Comparison of ENCODE assay signal across 21 cellular contexts in genomic region chr6:26246057-26246456, GRCh38.
"Had no signal": no experiment of that assay in that cellular context is flagged by ENCODE, and none has a peak within 500 bp of the region (broad histone marks: within the 10 kb centered on the region; RNA-seq: fewer than 3 reads in every experiment).

No MANE protein-coding gene starts in this region.

- H3K9me3 Mint-ChIP-seq: activated naive CD8-positive, alpha-beta T cell treated with anti-CD3 and anti-CD28 coated beads, Interleukin-2, amount 10 ng/mL, durations not matched to agents 7 days and 5 days; T-helper 1 cell treated with Interleukin-12 subunit alpha and Interleukin-12 subunit beta and Interleukin-4 antibody, amounts not matched to agents 30 μg/mL and 1 μg/mL, for 36 hours had no signal

- H3K27me3 Mint-ChIP-seq: activated CD8-positive, alpha-beta T cell treated with anti-CD3 and anti-CD28 coated beads for 36 hours; activated naive CD8-positive, alpha-beta T cell treated with anti-CD3 and anti-CD28 coated beads, Interleukin-2, amount 10 ng/mL, durations not matched to agents 7 days and 5 days had no signal

- H3K27ac Mint-ChIP-seq: activated CD8-positive, alpha-beta T cell treated with anti-CD3 and anti-CD28 coated beads for 36 hours; activated naive CD8-positive, alpha-beta T cell treated with anti-CD3 and anti-CD28 coated beads, Interleukin-2, amount 10 ng/mL, durations not matched to agents 7 days and 5 days; T-helper 1 cell treated with Interleukin-12 subunit alpha and Interleukin-12 subunit beta and Interleukin-4 antibody, amounts not matched to agents 30 μg/mL and 1 μg/mL, for 36 hours had no signal

- H3K4me3 Mint-ChIP-seq: activated CD8-positive, alpha-beta T cell treated with anti-CD3 and anti-CD28 coated beads for 36 hours; activated naive CD8-positive, alpha-beta T cell treated with anti-CD3 and anti-CD28 coated beads, Interleukin-2, amount 10 ng/mL, durations not matched to agents 7 days and 5 days; T-helper 1 cell treated with Interleukin-12 subunit alpha and Interleukin-12 subunit beta and Interleukin-4 antibody, amounts not matched to agents 30 μg/mL and 1 μg/mL, for 36 hours had no signal

- ATAC-seq: activated CD8-positive, alpha-beta T cell treated with anti-CD3 and anti-CD28 coated beads for 36 hours; PC-3 had no signal

- H3K4me3 ChIP-seq: adrenal gland had no signal

- H3K9me3 ChIP-seq: adrenal gland had no signal

- H3K27ac ChIP-seq: adrenal gland had no signal

- H3K36me3 ChIP-seq: adrenal gland had no signal

- DNase-seq: activated CD4-positive, CD25-positive, alpha-beta regulatory T cell; activated CD8-positive, alpha-beta memory T cell treated with anti-CD3 and anti-CD28 coated beads, Interleukin-2, amount 50 U/mL, for 48 hours; activated CD8-positive, alpha-beta T cell treated with anti-CD3 and anti-CD28 coated beads for 36 hours; activated naive CD4-positive, alpha-beta T cell treated with anti-CD3 and anti-CD28 coated beads, Interleukin-2, amount 50 U/mL, for 16 hours; activated naive CD8-positive, alpha-beta T cell treated with anti-CD3 and anti-CD28 coated beads, Interleukin-2, amount 10 ng/mL, durations not matched to agents 7 days and 5 days; activated T-cell treated with anti-CD3 and anti-CD28 coated beads, Interleukin-2, amount 50 U/mL, for 1 hour; adrenal gland; anterior cingulate cortex; caudate nucleus; KBM-7; NCI-H1092; NCI-H1417 treated with DMSO at 0.1 percent for 48 hours; NCI-H1694; NCI-H2029; NCI-H2107; NCI-H2171 treated with DMSO at 0.1 percent for 48 hours; NCI-H226; NCI-H69; PC-3; SHP77 treated with DMSO at 0.1 percent for 48 hours had no signal
